10 cellular contexts compared by ENCODE assay signal in genomic region chr6:137883400-137883888, GRCh38. TPM values are rescaled to one million over a fixed set of nuclear protein-coding genes. Genes with fewer than 3 reads are reported as not detected.
A peak's percentile ranks its signal among the peaks of the same experiment; 100 is the strongest.
DNase-seq lines count a peak whose midpoint lies in the region; ATAC-seq and TF ChIP-seq lines count a peak whose summit lies in the region.
"Had no signal": no experiment of that assay in that cellular context is flagged by ENCODE, and none has a peak within 500 bp of the region (broad histone marks: within the 10 kb centered on the region; RNA-seq: fewer than 3 reads in every experiment).

No MANE protein-coding gene starts in this region.

- TF ChIP-seq CTCF in endothelial cell (IDR thresholded peaks at IDR 0.05; ENCODE audit: unreplicated experiment): no peak

- no peaks in the 10 kb centered on the region for H3K9me3 Mint-ChIP-seq in endothelial cell (ENCODE audit: unreplicated experiment)

- H3K4me1 Mint-ChIP-seq in endothelial cell (ENCODE audit: unreplicated experiment): peaks cover 29% of the 10 kb centered on the region

- peaks cover 2% of the 10 kb centered on the region for H3K27me3 Mint-ChIP-seq in endothelial cell (ENCODE audit: unreplicated experiment)

- H3K27ac Mint-ChIP-seq in endothelial cell (ENCODE audit: unreplicated experiment): peak overlapping the region; percentile 81

- peak overlapping the region; percentile 29 for H3K4me3 Mint-ChIP-seq in endothelial cell (ENCODE audit: unreplicated experiment)

- peaks cover 8% of the 10 kb centered on the region for H3K36me3 Mint-ChIP-seq in endothelial cell (ENCODE audit: low read depth, unreplicated experiment)

- H3K27ac ChIP-seq in substantia nigra (ENCODE audit: low read depth, low read length, poor library complexity, severe bottlenecking): no peak overlapping the region
- H3K27ac ChIP-seq: colonic mucosa, SJSA1 had no signal

- peak; percentile 47 for ATAC-seq in GM21723 (IDR thresholded peaks at IDR 0.05; ENCODE audit: unreplicated experiment)

- intact Hi-C loops in head of caudate nucleus (cut with DNase I): no loop called here

- DNase-seq in T-helper 1 cell (peak in 3 of 5 donors; percentile 49 to 51 (median 49)), endothelial cell (ENCODE audit: low spot score) (no peak), pulmonary artery endothelial cell (ENCODE audit: low read depth, low spot score) (peak; percentile 32), substantia nigra (lab: John Stamatoyannopoulos, UW) (no peak), RPMI8226 (no peak), NCI-H146 treated with DMSO at 0.1 percent for 48 hours (lab: John Stamatoyannopoulos, UW; ENCODE audit: unreplicated experiment) (no peak), head of caudate nucleus (no peak)
- DNase-seq: colonic mucosa had no signal

RNA-seq across cellular contexts. Expression of gene TNFAIP3, which starts 16.4 kb away (rescaled TPM):
- 22.6 TPM for total RNA-seq in endothelial cell (ENCODE audit: unreplicated experiment)
- total RNA-seq in pulmonary artery endothelial cell: 4.8 and 5.0 TPM in 2 replicates

Comparison
In these comparisons a context has a peak if more than half of its experiments do, and no peak if none do; other contexts are left out.
1. DNase-seq: peak in T-helper 1 cell (3 of 5) and pulmonary artery endothelial cell (single experiment); none in endothelial cell (single experiment), substantia nigra (0 of 49), RPMI8226 (single experiment), NCI-H146 treated with DMSO at 0.1 percent for 48 hours (single experiment) and head of caudate nucleus (0 of 42).